In genomic region chr6:137651591-137652335, GRCh38 we compare ENCODE assay signal across 25 cellular contexts.
A peak's percentile ranks its signal among the peaks of the same experiment; 100 is the strongest.
DNase-seq lines count a peak whose midpoint lies in the region; ATAC-seq and TF ChIP-seq lines count a peak whose summit lies in the region.
"Had no signal": no experiment of that assay in that cellular context is flagged by ENCODE, and none has a peak within 500 bp of the region (broad histone marks: within the 10 kb centered on the region; RNA-seq: fewer than 3 reads in every experiment).

No MANE protein-coding gene starts in this region.

- DNase-seq in cardiac muscle cell (ENCODE audit: low read depth in 1 of 2, low spot score in 1 of 2): no peak
- no peak for DNase-seq in Right ventricle myocardium superior
- peak; percentile 66 for DNase-seq in left lobe of liver (ENCODE audit: low spot score)
- peak; percentile 65 for DNase-seq in mucosa of gallbladder (ENCODE audit: low spot score)
- DNase-seq in type B pancreatic cell (ENCODE audit: extremely low spot score, unreplicated experiment): no peak
- DNase-seq in head of caudate nucleus: no peak
- DNase-seq in stimulated activated CD4-positive, alpha-beta T cell treated with anti-CD3 and anti-CD28 coated beads, Interleukin-2, amount 100 ng/mL, for 48 hours: no peak
- no peak for DNase-seq in sciatic nerve (ENCODE audit: low spot score)
- DNase-seq: CD8-positive, alpha-beta T cell; H9; KBM-7; MV-4-11; NCI-H1105 treated with DMSO at 0.1 percent for 48 hours; NCI-H2029; NCI-H446; NCI-H524 treated with DMSO at 0.1 percent for 48 hours; NCI-H82; NK-92 treated with Interleukin-12 subunit alpha and Interleukin-12 subunit beta, amount 100 ng/mL, for 24 hours; PC-9; RPMI8226; SHP77 had no signal

- peaks cover 10% of the 10 kb centered on the region for H3K4me1 Mint-ChIP-seq in type B pancreatic cell (ENCODE audit: unreplicated experiment)
- H3K4me1 Mint-ChIP-seq: B cell, GM23338 had no signal

- intact Hi-C loops in Right ventricle myocardium superior (cut with DNase I) (no loop called here), head of caudate nucleus (cut with DNase I) (no loop called here), sciatic nerve (cut with DNase I) (no loop called here)

- H3K27ac Mint-ChIP-seq in type B pancreatic cell: peak overlapping the region; percentile 37
- H3K27ac Mint-ChIP-seq: B cell; CD8-positive, alpha-beta T cell; GM23338 had no signal

- no peaks in the 10 kb centered on the region for H3K27me3 ChIP-seq in cardiac muscle cell

- H3K36me3 ChIP-seq in cardiac muscle cell: no peaks in the 10 kb centered on the region

- no peaks in the 10 kb centered on the region for H3K27me3 Mint-ChIP-seq in type B pancreatic cell

- no peak overlapping the region for H3K4me3 ChIP-seq in cardiac muscle cell
- H3K4me3 ChIP-seq: GM23338, PC-9 had no signal

- no peaks in the 10 kb centered on the region for H3K36me3 Mint-ChIP-seq in type B pancreatic cell
- H3K36me3 Mint-ChIP-seq: CD8-positive, alpha-beta T cell had no signal

- TF ChIP-seq CTCF in cardiac muscle cell (IDR thresholded peaks at IDR 0.05; ENCODE audit: low read depth, low read length) (no peak), type B pancreatic cell (conservative IDR thresholded peaks at IDR 0.05) (no peak)

- H3K9me3 ChIP-seq in cardiac muscle cell (ENCODE audit: low read depth): peaks cover 3% of the 10 kb centered on the region

- H3K4me3 Mint-ChIP-seq in type B pancreatic cell: peak overlapping the region; percentile 25
- H3K4me3 Mint-ChIP-seq: B cell; CD8-positive, alpha-beta T cell; GM23338; H9 had no signal

- H3K27ac ChIP-seq in cardiac muscle cell: peak overlapping the region; percentile 24
- H3K27ac ChIP-seq: 22Rv1, C4-2B, PC-9 had no signal

- no peak for ATAC-seq in Right ventricle myocardium superior (ENCODE audit: poor library complexity)
- peak; percentile 78 for ATAC-seq in left lobe of liver
- ATAC-seq in sciatic nerve: no peak
- ATAC-seq: CD8-positive, alpha-beta T cell; GM23338 had no signal

- H3K9me3 Mint-ChIP-seq in type B pancreatic cell: no peaks in the 10 kb centered on the region

- H3K4me1 ChIP-seq in cardiac muscle cell (ENCODE audit: low read depth): peaks cover 20% of the 10 kb centered on the region

Comparison
In these comparisons a context has a peak if more than half of its experiments do, and no peak if none do; other contexts are left out.
1. DNase-seq: peak in left lobe of liver (single experiment) and mucosa of gallbladder (single experiment); none in cardiac muscle cell (0 of 2), Right ventricle myocardium superior (single experiment), type B pancreatic cell (single experiment), head of caudate nucleus (0 of 42), stimulated activated CD4-positive, alpha-beta T cell treated with anti-CD3 and anti-CD28 coated beads, Interleukin-2, amount 100 ng/mL, for 48 hours (0 of 2) and sciatic nerve (single experiment).